35 cellular contexts compared by ENCODE assay signal in genomic region chr11:69308531-69308930, GRCh38. TPM values are rescaled to one million over a fixed set of nuclear protein-coding genes. Genes with fewer than 3 reads are reported as not detected.
DNase-seq lines count a peak whose midpoint lies in the region; ATAC-seq and TF ChIP-seq lines count a peak whose summit lies in the region.
"Had no signal": no experiment of that assay in that cellular context is flagged by ENCODE, and none has a peak within 500 bp of the region (broad histone marks: within the 10 kb centered on the region; RNA-seq: fewer than 3 reads in every experiment).

No MANE protein-coding gene starts in this region.

- H3K4me1 ChIP-seq in Caco-2: no peaks in the 10 kb centered on the region
- H3K4me1 ChIP-seq in testis: peaks cover 7% of the 10 kb centered on the region
- H3K4me1 ChIP-seq: colonic mucosa, pancreas had no signal

- peak overlapping the region; percentile 3 for H3K27ac Mint-ChIP-seq in Caco-2 (ENCODE audit: unreplicated experiment)
- H3K27ac Mint-ChIP-seq: activated CD8-positive, alpha-beta memory T cell treated with anti-CD3 and anti-CD28 coated beads, Interleukin-2, amount 10 ng/mL, durations not matched to agents 7 days and 5 days; activated naive CD4-positive, alpha-beta T cell treated with anti-CD3 and anti-CD28 coated beads, Interleukin-2, amount 50 U/mL, for 72 hours; CD8-positive, alpha-beta T cell; T-helper 2 cell treated with Interferon-gamma antibody and Interleukin-4, amounts not matched to agents 5 μg/mL and 100 μg/mL, for 36 hours had no signal

- intact Hi-C loops in Caco-2 (cut with micrococcal nuclease; ENCODE audit: unreplicated experiment) (no loop called here), posterior vena cava (cut with DNase I) (no loop called here), testis (cut with DNase I; ENCODE audit: low total_unique reads) (no loop called here)

- TF ChIP-seq POLR2A in testis (IDR thresholded peaks at IDR 0.05): no peak

- BruUV-seq in Caco-2 (replicated peaks; lab: Mats Ljungman, UMichigan): no TSS peak

- H3K27ac ChIP-seq in testis: no peak overlapping the region
- H3K27ac ChIP-seq: cardiac muscle cell, colonic mucosa, epithelial cell of prostate, pancreas, stomach, tibial artery had no signal

- TF ChIP-seq CTCF in Caco-2 (IDR thresholded peaks at IDR 0.05; ENCODE audit: insufficient read depth in 1 of 2, low read depth in 1 of 2, low read length in 1 of 2, severe bottlenecking in 1 of 2, unreplicated experiment in 1 of 2) (no peak), testis (IDR thresholded peaks at IDR 0.05) (no peak)

- POLR2A ChIA-PET in Caco-2 (lab: Charles Lee): no interaction called here

- no peak overlapping the region for H3K4me3 ChIP-seq in Caco-2 (ENCODE audit: low read depth, low read length)
- H3K4me3 ChIP-seq in testis: no peak overlapping the region
- H3K4me3 ChIP-seq: A549, cardiac muscle cell, colonic mucosa, pancreas, stomach, tibial artery had no signal

- 95 to 98% methylated on average over 6 to 9 of the region's 9 CpGs for whole genome bisulfite sequencing in testis, 2 donors

- H3K36me3 Mint-ChIP-seq in Caco-2 (ENCODE audit: insufficient read depth, unreplicated experiment): no peaks in the 10 kb centered on the region
- H3K36me3 Mint-ChIP-seq: activated CD8-positive, alpha-beta memory T cell treated with anti-CD3 and anti-CD28 coated beads, Interleukin-2, amount 10 ng/mL, durations not matched to agents 7 days and 5 days; activated naive CD4-positive, alpha-beta T cell treated with anti-CD3 and anti-CD28 coated beads, Interleukin-2, amount 50 U/mL, for 72 hours; CD8-positive, alpha-beta T cell had no signal

- H3K36me3 ChIP-seq in Caco-2 (ENCODE audit: control insufficient read depth, insufficient read depth, low read length) (no peaks in the 10 kb centered on the region), testis (ENCODE audit: low read depth, missing control alignments) (no peaks in the 10 kb centered on the region)
- H3K36me3 ChIP-seq: cardiac muscle cell, colonic mucosa, pancreas, stomach, tibial artery had no signal

- H3K9me3 ChIP-seq in Caco-2 (no peaks in the 10 kb centered on the region), testis (no peaks in the 10 kb centered on the region)
- H3K9me3 ChIP-seq: A549, colonic mucosa, pancreas, stomach, tibial artery had no signal

- ATAC-seq in GM21825 (IDR thresholded peaks at IDR 0.05; ENCODE audit: unreplicated experiment): no peak
- ATAC-seq: activated CD8-positive, alpha-beta memory T cell treated with anti-CD3 and anti-CD28 coated beads, Interleukin-2, amount 10 ng/mL, durations not matched to agents 7 days and 5 days; activated naive CD4-positive, alpha-beta T cell treated with anti-CD3 and anti-CD28 coated beads, Interleukin-2, amount 50 U/mL, for 72 hours; CD8-positive, alpha-beta T cell; pancreas; SK-N-SH treated with all-trans-retinoic acid at 6 μM for 48 hours had no signal

- H3K9me3 Mint-ChIP-seq in Caco-2 (ENCODE audit: unreplicated experiment): no peaks in the 10 kb centered on the region
- H3K9me3 Mint-ChIP-seq: activated naive CD4-positive, alpha-beta T cell treated with anti-CD3 and anti-CD28 coated beads, Interleukin-2, amount 50 U/mL, for 72 hours; CD8-positive, alpha-beta T cell; neural crest cell; T-helper 2 cell treated with Interferon-gamma antibody and Interleukin-4, amounts not matched to agents 5 μg/mL and 100 μg/mL, for 36 hours had no signal

- H3K27me3 Mint-ChIP-seq in Caco-2 (ENCODE audit: insufficient read depth, unreplicated experiment): no peaks in the 10 kb centered on the region
- H3K27me3 Mint-ChIP-seq: activated CD8-positive, alpha-beta memory T cell treated with anti-CD3 and anti-CD28 coated beads, Interleukin-2, amount 10 ng/mL, durations not matched to agents 7 days and 5 days had no signal

- H3K27me3 ChIP-seq in Caco-2 (replicated peaks; ENCODE audit: control insufficient read depth, insufficient read depth, low read length) (no peaks in the 10 kb centered on the region), testis (no peaks in the 10 kb centered on the region)
- H3K27me3 ChIP-seq: cardiac muscle cell, colonic mucosa, pancreas, tibial artery had no signal

- peak; percentile 47 for DNase-seq in activated CD8-positive, alpha-beta memory T cell treated with anti-CD3 and anti-CD28 coated beads, Interleukin-2, amount 50 U/mL, for 48 hours
- DNase-seq in activated CD8-positive, alpha-beta memory T cell treated with anti-CD3 and anti-CD28 coated beads for 24 hours: no peak
- DNase-seq in Caco-2 (peak in 1 of 2 experiments; percentile 27), SW480 (ENCODE audit: low spot score) (peak; percentile 39), posterior vena cava (ENCODE audit: low spot score) (peak; percentile 59), testis (no peak)
- DNase-seq in activated T-cell treated with anti-CD3 and anti-CD28 coated beads, Interleukin-2, amount 50 U/mL, for 48 hours: no peak
- DNase-seq: activated CD4-positive, alpha-beta T cell treated with anti-CD3 and anti-CD28 coated beads for 4 hours; activated CD8-positive, alpha-beta memory T cell treated with anti-CD3 and anti-CD28 coated beads, Interleukin-2, amount 10 ng/mL, durations not matched to agents 7 days and 5 days; AML-193; aorta; CD8-positive, alpha-beta T cell; colonic mucosa; effector CD4-positive, alpha-beta T cell; EL; hippocampal formation; KBM-7; NCI-H2029; NCI-H524 treated with DMSO at 0.1 percent for 48 hours; OCI-M1; pancreas; retina; stimulated activated CD8-positive, alpha-beta memory T cell treated with anti-CD3 and anti-CD28 coated beads, Interleukin-4, amount 100 ng/mL, for 48 hours; stomach had no signal

- no peak overlapping the region for H3K4me3 Mint-ChIP-seq in Caco-2 (ENCODE audit: unreplicated experiment)
- H3K4me3 Mint-ChIP-seq: activated CD8-positive, alpha-beta memory T cell treated with anti-CD3 and anti-CD28 coated beads, Interleukin-2, amount 10 ng/mL, durations not matched to agents 7 days and 5 days; CD8-positive, alpha-beta T cell; neural crest cell; T-helper 2 cell treated with Interferon-gamma antibody and Interleukin-4, amounts not matched to agents 5 μg/mL and 100 μg/mL, for 36 hours had no signal

- no peaks in the 10 kb centered on the region for H3K4me1 Mint-ChIP-seq in Caco-2 (ENCODE audit: low read depth, unreplicated experiment)

- CTCF ChIA-PET in Caco-2 (lab: Charles Lee): interaction anchor here (0.7 to 1.1 kb wide), 2 partner anchors 10 to 20 kb away, joined by 3 read pairs; no protein-coding TSS in a partner anchor

RNA-seq across cellular contexts. Expression of gene MYEOV, which starts 14.6 kb away (rescaled TPM):
- total RNA-seq in Caco-2 (2022): 0.52 TPM in 1 of 2 replicates, not detected in the other
- total RNA-seq in posterior vena cava: under 1 TPM; 0.46 to 0.57 TPM
- 1 to 10 TPM in 1 of 2 donors, under 1 TPM in 1; 0.43 to 1.1 TPM for total RNA-seq in testis
- 1.1 TPM for polyA plus RNA-seq in testis (ENCODE audit: insufficient read depth, low read depth, low replicate concordance)
- total RNA-seq: activated CD8-positive, alpha-beta memory T cell treated with anti-CD3 and anti-CD28 coated beads, Interleukin-2, amount 10 ng/mL, durations not matched to agents 7 days and 5 days; activated naive CD4-positive, alpha-beta T cell treated with anti-CD3 and anti-CD28 coated beads, Interleukin-2, amount 50 U/mL, for 72 hours; lung microvascular endothelial cell; MCF 10A had no signal
- polyA plus RNA-seq: aorta, cardiac muscle cell had no signal

Comparison
In these comparisons a context has a peak if more than half of its experiments do, and no peak if none do; other contexts are left out.
1. DNase-seq: peak in activated CD8-positive, alpha-beta memory T cell treated with anti-CD3 and anti-CD28 coated beads, Interleukin-2, amount 50 U/mL, for 48 hours (single experiment), SW480 (single experiment) and posterior vena cava (single experiment); none in activated CD8-positive, alpha-beta memory T cell treated with anti-CD3 and anti-CD28 coated beads for 24 hours (single experiment), activated T-cell treated with anti-CD3 and anti-CD28 coated beads, Interleukin-2, amount 50 U/mL, for 48 hours (0 of 2) and testis (single experiment).